ENCODE assay signal across 7 cellular contexts in genomic region chr6:142784344-142784743, GRCh38.
DNase-seq lines count a peak whose midpoint lies in the region; ATAC-seq and TF ChIP-seq lines count a peak whose summit lies in the region.

No MANE protein-coding gene starts in this region.

- WGBS in trophoblast cell (ENCODE audit: extremely low coverage, insufficient coverage, insufficient read length), result no CpG with 5 or more reads among the region's 3 CpGs

- no peak overlapping the region for H3K23ac ChIP-seq in trophoblast cell (ENCODE audit: low read length)

- H3K4me3 Mint-ChIP-seq in activated CD4-positive, alpha-beta T cell treated with anti-CD3 and anti-CD28 coated beads, Interleukin-2, amount 10 ng/mL, durations not matched to agents 7 days and 5 days, result no peak overlapping the region

- no peaks in the 10 kb centered on the region for H3K36me3 ChIP-seq in mucosa of descending colon (ENCODE audit: low read depth)
- no peaks in the 10 kb centered on the region for H3K36me3 ChIP-seq in trophoblast cell (ENCODE audit: control insufficient read depth in 1 of 2, insufficient read depth in 2 of 2, low read length in 2 of 2)

- no peak overlapping the region for H4K91ac ChIP-seq in trophoblast cell (ENCODE audit: low read depth, low read length)

- no peak overlapping the region for H3K4me3 ChIP-seq in mucosa of descending colon
- H3K4me3 ChIP-seq in trophoblast cell (ENCODE audit: low read depth, low read length), result no peak overlapping the region

- H4K12ac ChIP-seq in trophoblast cell (ENCODE audit: low read depth, low read length), result no peak overlapping the region

- H3K4me2 ChIP-seq in trophoblast cell (ENCODE audit: low read length), result no peak overlapping the region

- peaks cover 37% of the 10 kb centered on the region for H3K36me3 Mint-ChIP-seq in activated CD4-positive, alpha-beta T cell treated with anti-CD3 and anti-CD28 coated beads, Interleukin-2, amount 10 ng/mL, durations not matched to agents 7 days and 5 days (ENCODE audit: low read depth)

- H3K4me1 ChIP-seq in mucosa of descending colon (ENCODE audit: low read depth) (no peaks in the 10 kb centered on the region), trophoblast cell (ENCODE audit: control insufficient read depth in 1 of 2, insufficient read depth in 2 of 2, low read length in 2 of 2) (no peaks in the 10 kb centered on the region)

- no peak overlapping the region for H4K8ac ChIP-seq in trophoblast cell (ENCODE audit: low read depth, low read length)

- CTCF ChIA-PET in activated CD4-positive, alpha-beta T cell treated with anti-CD3 and anti-CD28 coated beads, Interleukin-2, amount 10 ng/mL, durations not matched to agents 7 days and 5 days (lab: Charles Lee), result no interaction called here

- POLR2A ChIA-PET in activated CD4-positive, alpha-beta T cell treated with anti-CD3 and anti-CD28 coated beads, Interleukin-2, amount 10 ng/mL, durations not matched to agents 7 days and 5 days (lab: Charles Lee), result no interaction called here

- no peaks in the 10 kb centered on the region for H3K9me3 Mint-ChIP-seq in activated CD4-positive, alpha-beta T cell treated with anti-CD3 and anti-CD28 coated beads, Interleukin-2, amount 10 ng/mL, durations not matched to agents 7 days and 5 days

- H3K18ac ChIP-seq in trophoblast cell (ENCODE audit: low read length), result no peak overlapping the region

- no peak overlapping the region for H2BK12ac ChIP-seq in trophoblast cell (ENCODE audit: low read length)

- H3K27me3 Mint-ChIP-seq in activated CD4-positive, alpha-beta T cell treated with anti-CD3 and anti-CD28 coated beads, Interleukin-2, amount 10 ng/mL, durations not matched to agents 7 days and 5 days, result no peaks in the 10 kb centered on the region

- H2AFZ ChIP-seq in trophoblast cell (ENCODE audit: insufficient read depth, low read length, poor library complexity), result no peak overlapping the region

- H3K79me2 ChIP-seq in trophoblast cell (ENCODE audit: control insufficient read depth, insufficient read depth, low read length, poor library complexity), result no peaks in the 10 kb centered on the region

- H3K9me3 ChIP-seq in mucosa of descending colon (no peaks in the 10 kb centered on the region), trophoblast cell (ENCODE audit: insufficient read depth, low read depth, low read length) (no peaks in the 10 kb centered on the region)

- TF ChIP-seq CTCF in mucosa of descending colon (IDR thresholded peaks at IDR 0.05), result no peak

- ATAC-seq in GM18867 (IDR thresholded peaks at IDR 0.05; ENCODE audit: unreplicated experiment) (peak; percentile 99), GM21529 (IDR thresholded peaks at IDR 0.05; ENCODE audit: unreplicated experiment) (peak; percentile 99), HG03575 (IDR thresholded peaks at IDR 0.05; ENCODE audit: extremely low read depth, insufficient number of reproducible peaks, low FRiP score, unreplicated experiment) (peak; percentile 97), mucosa of descending colon (peak; percentile 62)

- H3K14ac ChIP-seq in trophoblast cell (ENCODE audit: low read length), result no peak overlapping the region

- intact Hi-C loops in mucosa of descending colon (cut with DNase I, micrococcal nuclease), result no loop called here

- H3K9ac ChIP-seq in trophoblast cell (ENCODE audit: low read length), result no peak overlapping the region

- no peak overlapping the region for H3K4ac ChIP-seq in trophoblast cell (ENCODE audit: low read depth, low read length)

- no peak overlapping the region for H3K27ac Mint-ChIP-seq in activated CD4-positive, alpha-beta T cell treated with anti-CD3 and anti-CD28 coated beads, Interleukin-2, amount 10 ng/mL, durations not matched to agents 7 days and 5 days

- H3K27ac ChIP-seq in trophoblast cell (ENCODE audit: low read depth, low read length), result no peak overlapping the region

- H2AK5ac ChIP-seq in trophoblast cell (ENCODE audit: low read length), result no peak overlapping the region

- no peaks in the 10 kb centered on the region for H3K27me3 ChIP-seq in trophoblast cell (ENCODE audit: insufficient read depth, low read length)

- peaks cover 19% of the 10 kb centered on the region for H3K4me1 Mint-ChIP-seq in activated CD4-positive, alpha-beta T cell treated with anti-CD3 and anti-CD28 coated beads, Interleukin-2, amount 10 ng/mL, durations not matched to agents 7 days and 5 days

- no peak overlapping the region for H2BK120ac ChIP-seq in trophoblast cell (ENCODE audit: insufficient read depth, low read length, poor library complexity)

- H3K79me1 ChIP-seq in trophoblast cell (ENCODE audit: low read length), result no peaks in the 10 kb centered on the region

- H2BK5ac ChIP-seq in trophoblast cell (ENCODE audit: low read depth, low read length, poor library complexity), result no peak overlapping the region

- DNase-seq in mucosa of descending colon, result no peak
- DNase-seq in trophoblast cell, result no peak
- no peak for DNase-seq in A172 (ENCODE audit: low spot score)
- DNase-seq in activated CD4-positive, alpha-beta T cell treated with anti-CD3 and anti-CD28 coated beads, Interleukin-2, amount 10 ng/mL, durations not matched to agents 7 days and 5 days, result no peak
